In the genomic region with DNA sequence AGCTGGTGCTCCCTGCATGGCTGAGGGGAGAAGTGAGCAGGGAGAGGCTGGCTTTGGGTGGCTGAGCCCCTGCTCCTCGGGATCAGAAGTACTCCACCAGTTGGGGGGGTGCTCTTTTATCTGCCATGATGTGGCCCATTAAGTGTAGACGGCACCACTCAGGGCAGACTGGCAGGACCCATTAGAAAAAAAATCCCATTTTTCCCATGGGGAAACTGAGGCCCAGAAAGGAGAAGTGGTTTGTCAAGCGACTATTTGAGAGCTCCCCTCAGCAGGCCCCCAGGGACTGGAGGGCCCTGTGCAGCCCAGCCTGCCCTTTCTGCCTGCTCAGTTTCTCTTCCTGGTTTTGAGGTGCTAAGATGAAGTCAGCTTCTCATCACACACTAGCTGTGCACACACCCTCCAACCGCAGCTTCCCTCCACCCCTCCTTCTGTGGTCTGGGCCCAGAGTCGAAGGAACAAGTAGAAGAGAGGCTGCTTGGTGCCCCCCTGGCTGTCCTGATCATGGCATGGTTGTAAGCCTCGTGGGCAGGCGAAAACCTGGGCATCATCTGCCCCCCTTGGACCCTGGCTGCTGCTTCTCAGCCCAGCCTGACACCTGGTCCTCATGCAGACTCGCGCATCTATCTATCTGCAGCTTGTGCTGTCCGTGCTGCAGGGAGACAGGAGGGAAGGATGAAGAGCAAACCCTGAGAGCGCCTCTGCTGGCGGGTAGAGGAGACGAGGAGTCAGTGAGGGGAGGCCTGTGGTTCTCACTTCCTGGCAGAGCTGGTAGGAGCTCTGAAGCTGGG, we compare ENCODE assay signal across 8 cellular contexts. TPM values are rescaled to one million over a fixed set of nuclear protein-coding genes. Genes with fewer than 3 reads are reported as not detected.
DNase-seq lines count a peak whose midpoint lies in the region; ATAC-seq and TF ChIP-seq lines count a peak whose summit lies in the region.

No MANE protein-coding gene starts in this region.

- H3K27ac ChIP-seq in KOPT-K1 (ENCODE audit: low read depth, low read length, poor library complexity, severe bottlenecking) (peak overlapping the region; percentile 98), WERI-Rb-1 (no peak overlapping the region), breast epithelium (peak overlapping the region; percentile 60 to 84)

- no peaks in the 10 kb centered on the region for H3K27me3 ChIP-seq in WERI-Rb-1 (ENCODE audit: insufficient read depth, low read depth, severe bottlenecking)
- no peaks in the 10 kb centered on the region for H3K27me3 ChIP-seq in breast epithelium
- no peaks in the 10 kb centered on the region for H3K27me3 ChIP-seq in kidney epithelial cell (ENCODE audit: control insufficient read depth, insufficient read depth, low read length)

- DNase-seq in ELF-1 (ENCODE audit: low read depth, low spot score) (peak; percentile 88), WERI-Rb-1 (peak; percentile 79), breast epithelium (ENCODE audit: low spot score in 2 of 2) (peak in 1 of 2 donors; percentile 62), kidney epithelial cell (ENCODE audit: low read depth) (no peak), T1000 (lab: John Stamatoyannopoulos, UW) (no peak)
- peak; percentile 78 to 92 (median 84) for DNase-seq in stimulated activated CD4-positive, alpha-beta T cell treated with anti-CD3 and anti-CD28 coated beads, TNF-alpha, amount 100 ng/mL, for 24 hours (ENCODE audit: low read depth in 3 of 3)

- H3K9me3 ChIP-seq in KOPT-K1 (ENCODE audit: insufficient read depth, low read length, poor library complexity, severe bottlenecking) (no peaks in the 10 kb centered on the region), WERI-Rb-1 (ENCODE audit: severe bottlenecking) (no peaks in the 10 kb centered on the region), breast epithelium (no peaks in the 10 kb centered on the region)

- TF ChIP-seq CTCF in WERI-Rb-1 (IDR thresholded peaks at IDR 0.05; ENCODE audit: low read depth, low read length) (peak; percentile 87), breast epithelium (IDR thresholded peaks at IDR 0.05) (no peak), kidney epithelial cell (IDR thresholded peaks at IDR 0.05; ENCODE audit: insufficient read depth, low read length, poor library complexity, severe bottlenecking) (peak; percentile 74)

- intact Hi-C loops in breast epithelium (cut with DNase I; ENCODE audit: low total_unique reads) = no loop called here

- TF ChIP-seq POLR2A in breast epithelium (IDR thresholded peaks at IDR 0.05) = no peak

- peak; percentile 34 for ATAC-seq in GM21619 (IDR thresholded peaks at IDR 0.05; ENCODE audit: unreplicated experiment)

- no peak overlapping the region for H3K4me3 ChIP-seq in WERI-Rb-1 (ENCODE audit: low read depth, low read length)
- H3K4me3 ChIP-seq in breast epithelium = no peak overlapping the region
- H3K4me3 ChIP-seq in kidney epithelial cell (ENCODE audit: low read depth, low read length) = no peak overlapping the region

- H3K36me3 ChIP-seq in KOPT-K1 (ENCODE audit: insufficient read depth, low read length) (peaks cover 34% of the 10 kb centered on the region), WERI-Rb-1 (peaks cover 44% of the 10 kb centered on the region), breast epithelium (no peaks in the 10 kb centered on the region), kidney epithelial cell (ENCODE audit: control insufficient read depth, insufficient read depth, low read length) (no peaks in the 10 kb centered on the region)

- H3K4me1 ChIP-seq in breast epithelium = peaks cover 30 to 45% of the 10 kb centered on the region in 2 donors

RNA-seq across cellular contexts. Expression of a gene that starts 5.6 kb away (rescaled TPM):
- total RNA-seq in breast epithelium (10 to 100 TPM; 18.7 to 26.2 (median 18.7) TPM), kidney epithelial cell (48.0 and 51.0 TPM in 2 replicates)

RNA-seq across cellular contexts. Expression of a gene that starts 25.2 kb away (rescaled TPM):
- under 1 TPM in 1 of 3 donors, not detected in 2; 0.15 TPM for total RNA-seq in breast epithelium
- not detected in 2 replicates for total RNA-seq in kidney epithelial cell

RNA-seq across cellular contexts. Expression of a gene that starts 38.8 kb away (rescaled TPM):
- total RNA-seq in breast epithelium (not detected), kidney epithelial cell (not detected in 2 replicates)

RNA-seq across cellular contexts. Expression of a gene that starts 39.0 kb away (rescaled TPM):
- total RNA-seq in breast epithelium (under 1 TPM in 1 of 3 donors, not detected in 2; 0.66 TPM), kidney epithelial cell (not detected in 2 replicates)

RNA-seq across cellular contexts. Expression of a gene that starts 55.5 kb away (rescaled TPM):
- total RNA-seq in breast epithelium = 10 to 100 TPM; 28.3 to 48.8 (median 48.0) TPM
- 24.0 and 32.0 TPM in 2 replicates for total RNA-seq in kidney epithelial cell

Comparison
In these comparisons a context has a peak if more than half of its experiments do, and no peak if none do; other contexts are left out.
1. DNase-seq: peak in ELF-1 (single experiment), WERI-Rb-1 (single experiment) and stimulated activated CD4-positive, alpha-beta T cell treated with anti-CD3 and anti-CD28 coated beads, TNF-alpha, amount 100 ng/mL, for 24 hours (3 of 3); none in kidney epithelial cell (single experiment) and T1000 (single experiment).
2. CTCF ChIP-seq: peak in WERI-Rb-1 (single experiment) and kidney epithelial cell (single experiment); none in breast epithelium (0 of 3).